Comparison of ENCODE assay signal across 8 cellular contexts in the genomic region with DNA sequence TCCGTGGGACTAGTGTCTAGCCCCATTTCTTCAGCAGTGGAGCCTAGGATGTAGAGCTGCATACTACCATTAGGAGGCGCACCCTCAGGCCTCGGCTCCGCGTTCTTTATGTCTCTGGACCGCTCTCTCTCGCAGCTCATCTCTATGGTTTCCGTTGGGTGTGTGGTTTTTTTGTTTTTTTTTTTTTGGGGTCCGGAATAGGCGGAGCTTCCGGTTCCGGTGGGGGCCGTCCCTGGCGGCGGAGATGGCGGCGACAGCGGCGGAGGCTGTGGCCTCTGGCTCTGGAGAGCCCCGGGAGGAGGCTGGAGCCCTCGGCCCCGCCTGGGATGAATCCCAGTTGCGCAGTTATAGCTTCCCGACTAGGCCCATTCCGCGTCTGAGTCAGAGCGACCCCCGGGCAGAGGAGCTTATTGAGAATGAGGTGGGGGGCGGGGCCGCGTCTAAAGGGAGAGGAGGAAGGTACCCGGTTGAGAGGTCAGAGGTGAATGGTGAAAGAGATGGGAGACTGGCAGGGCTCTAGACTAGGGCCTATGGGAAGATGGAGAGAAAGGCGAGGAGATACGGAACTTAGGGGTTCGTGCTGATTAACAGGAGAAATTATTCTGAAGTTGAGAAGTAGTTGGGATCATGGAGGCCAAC. TPM values are rescaled to one million over a fixed set of nuclear protein-coding genes. Genes with fewer than 3 reads are reported as not detected.
DNase-seq lines count a peak whose midpoint lies in the region; ATAC-seq and TF ChIP-seq lines count a peak whose summit lies in the region.

TSS of gene HIF1AN (plus strand) at position 229 of the 639 bp plus-strand sequence. CDS start at position 245, 16 bp downstream.

- TF ChIP-seq CTCF in endothelial cell (IDR thresholded peaks at IDR 0.05; ENCODE audit: unreplicated experiment) (peak; percentile 76), mesothelial cell of epicardium (IDR thresholded peaks at IDR 0.05; ENCODE audit: unreplicated experiment) (peak; percentile 71)

- peaks cover 13% of the 10 kb centered on the region for H3K4me1 Mint-ChIP-seq in endothelial cell (ENCODE audit: unreplicated experiment)
- peaks cover 3% of the 10 kb centered on the region for H3K4me1 Mint-ChIP-seq in mesothelial cell of epicardium

- H3K9me3 Mint-ChIP-seq in endothelial cell (ENCODE audit: unreplicated experiment) (no peaks in the 10 kb centered on the region), mesothelial cell of epicardium (no peaks in the 10 kb centered on the region)

- H3K27me3 Mint-ChIP-seq in endothelial cell (ENCODE audit: unreplicated experiment) (peaks cover 2% of the 10 kb centered on the region), mesothelial cell of epicardium (ENCODE audit: low read depth) (no peaks in the 10 kb centered on the region)

- H3K36me3 Mint-ChIP-seq in endothelial cell (ENCODE audit: low read depth, unreplicated experiment), result peaks cover 9% of the 10 kb centered on the region
- peaks cover 11% of the 10 kb centered on the region for H3K36me3 Mint-ChIP-seq in mesothelial cell of epicardium

- ATAC-seq in GM21381 (IDR thresholded peaks at IDR 0.05; ENCODE audit: unreplicated experiment), result peak; percentile 95

- no peak within 1 kb of the TSS for H3K27ac Mint-ChIP-seq in endothelial cell (ENCODE audit: unreplicated experiment)
- H3K27ac Mint-ChIP-seq in mesothelial cell of epicardium, result no peak within 1 kb of the TSS

- H3K4me3 Mint-ChIP-seq in endothelial cell (ENCODE audit: unreplicated experiment), result no peak within 1 kb of the TSS
- no peak within 1 kb of the TSS for H3K4me3 Mint-ChIP-seq in mesothelial cell of epicardium

- DNase-seq in D341Med (ENCODE audit: low spot score) (peak; percentile 89), HUDEP-2 (lab: John Stamatoyannopoulos, UW; ENCODE audit: unreplicated experiment in 76 of 76) (peak in 75 of 76 experiments; percentile 20 to 93 (median 84)), NOMO-1 treated with dmso at 0.1 percent for 144 hours (lab: John Stamatoyannopoulos, UW; ENCODE audit: unreplicated experiment) (peak; percentile 96), endothelial cell (ENCODE audit: low spot score) (peak; percentile 79), mesothelial cell of epicardium (ENCODE audit: low spot score in 2 of 2, unreplicated experiment in 2 of 2) (peak; percentile 64 to 80)
- peak; percentile 78 for DNase-seq in activated CD8-positive, alpha-beta memory T cell treated with anti-CD3 and anti-CD28 coated beads, Interleukin-2, amount 50 U/mL, for 1 hour (ENCODE audit: extremely low read depth)
- DNase-seq in stimulated activated CD8-positive, alpha-beta memory T cell treated with anti-CD3 and anti-CD28 coated beads, Interleukin-15, amount 100 ng/mL, for 48 hours (ENCODE audit: low read depth in 2 of 2), result peak; percentile 77 to 78

RNA-seq across cellular contexts. Expression of gene HIF1AN, which starts in this region (rescaled TPM):
- total RNA-seq in endothelial cell (ENCODE audit: unreplicated experiment), result 44.4 TPM
- 63.4 to 67.1 TPM (median 64.1 TPM) in 3 replicates for total RNA-seq in mesothelial cell of epicardium

Comparison
In these comparisons a context has a peak if more than half of its experiments do, and no peak if none do; other contexts are left out.
1. Peak in every context shown above with its lines: DNase-seq and ATAC-seq.